Comparison of ENCODE assay signal across 29 cellular contexts in the genomic region with DNA sequence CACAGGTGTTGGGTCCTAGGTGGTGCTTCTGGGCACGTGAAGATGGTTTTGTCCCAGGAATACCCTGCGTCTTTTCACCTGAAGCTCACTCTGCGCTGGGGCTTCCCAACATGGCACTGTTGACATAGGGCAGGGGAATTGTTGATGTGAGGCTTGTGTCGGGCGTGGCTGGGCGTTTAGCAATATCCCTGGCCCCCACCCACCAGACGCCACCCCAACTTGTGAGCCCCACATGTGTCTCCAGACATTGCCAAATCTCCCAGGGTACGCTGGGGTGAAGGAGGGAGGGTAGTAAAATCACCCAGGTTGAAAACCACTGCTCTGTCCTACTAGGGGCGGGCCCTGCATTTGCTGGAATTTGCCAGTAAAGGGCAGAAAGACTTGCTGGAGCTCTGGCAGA.
"Had no signal": no experiment of that assay in that cellular context is flagged by ENCODE, and none has a peak within 500 bp of the region (broad histone marks: within the 10 kb centered on the region; RNA-seq: fewer than 3 reads in every experiment).

No MANE protein-coding gene starts in this region.

- DNase-seq: activated CD4-positive, alpha-beta T cell treated with anti-CD3 and anti-CD28 coated beads for 4 hours; activated CD4-positive, alpha-beta T cell treated with anti-CD3 and anti-CD28 coated beads, Interleukin-2, amount 50 U/mL, for 4 hours; activated gamma-delta T cell treated with Interleukin-2 at 50 U/mL for 16 hours; activated naive CD8-positive, alpha-beta T cell treated with anti-CD3 and anti-CD28 coated beads, Interleukin-2, amount 50 U/mL, for 24 hours; amygdala; central memory CD4-positive, alpha-beta T cell; effector CD8-positive, alpha-beta T cell; head of caudate nucleus; hippocampal formation; left cardiac atrium; mammary epithelial cell; naive thymus-derived CD4-positive, alpha-beta T cell; nucleus accumbens; psoas muscle; stimulated activated CD4-positive, alpha-beta T cell treated with anti-CD3 and anti-CD28 coated beads, Interleukin-1b, Interleukin-23, amount 100 ng/mL, for 48 hours; stimulated activated CD4-positive, alpha-beta T cell treated with anti-CD3 and anti-CD28 coated beads, Interleukin-4, amount 100 ng/mL, for 4 hours; stimulated activated CD8-positive, alpha-beta memory T cell treated with anti-CD3 and anti-CD28 coated beads, Interleukin-4, amount 100 ng/mL, for 48 hours; stimulated activated naive CD8-positive, alpha-beta T cell treated with anti-CD3 and anti-CD28 coated beads, Interleukin-15, amount 100 ng/mL, for 72 hours; SW 1271; T-helper 9 cell; uterus had no signal

- FAIRE-seq: endometrium, keratinocyte, TTC549 had no signal

- H3K4me3 ChIP-seq: psoas muscle, smooth muscle cell, uterus had no signal

- H3K36me3 ChIP-seq: uterus had no signal

- H3K4me1 ChIP-seq: parathyroid adenoma had no signal

- ATAC-seq: activated naive CD8-positive, alpha-beta T cell treated with anti-CD3 and anti-CD28 coated beads, Interleukin-2, amount 50 U/mL, for 24 hours; left cardiac atrium; naive thymus-derived CD4-positive, alpha-beta T cell; psoas muscle; stimulated activated memory B cell treated with anti-CD40 and anti-IgM and Interleukin-4, amounts not matched to agents 10 μg/mL and 1 μg/mL and 100 μg/mL, for 72 hours; stimulated activated naive CD8-positive, alpha-beta T cell treated with anti-CD3 and anti-CD28 coated beads, Interleukin-15, amount 100 ng/mL, for 72 hours had no signal

- H3K27me3 ChIP-seq: uterus had no signal

- H3K9me3 ChIP-seq: psoas muscle, uterus had no signal

- H3K27ac ChIP-seq: epithelial cell of prostate, parathyroid adenoma, psoas muscle, VCaP had no signal
